8 cellular contexts compared by ENCODE assay signal in genomic region chr11:123062892-123063395, GRCh38. TPM values are rescaled to one million over a fixed set of nuclear protein-coding genes. Genes with fewer than 3 reads are reported as not detected.
DNase-seq lines count a peak whose midpoint lies in the region; ATAC-seq and TF ChIP-seq lines count a peak whose summit lies in the region.

No MANE protein-coding gene starts in this region.

- H4K20me1 ChIP-seq in GM23248 (ENCODE audit: insufficient read depth) (peaks cover 32% of the 10 kb centered on the region), OCI-LY7 (ENCODE audit: insufficient read depth, low read length) (peaks cover 39% of the 10 kb centered on the region)

- WGBS in GM23248 (ENCODE audit: low coverage in 1 of 2, low lambda C conversion rate in 2 of 2, missing lambda C conversion rate in 2 of 2), 2 experiments = 1% methylated on average over 26 to 29 of the region's 29 CpGs

- intact Hi-C loops in OCI-LY7 (cut with micrococcal nuclease; ENCODE audit: unreplicated experiment) = loop anchor here (5.0 to 10.0 kb wide), 3 partner anchors 199 to 406 kb away; partner anchors contain the start of gene UBASH3B

- H3K4me1 ChIP-seq in GM23248 (ENCODE audit: insufficient read depth) (peaks cover 52% of the 10 kb centered on the region), OCI-LY7 (ENCODE audit: insufficient read depth, low read length, poor library complexity, severe bottlenecking) (peaks cover 47% of the 10 kb centered on the region)

- H3K4me2 ChIP-seq in GM23248 (ENCODE audit: unreplicated experiment) (peak overlapping the region; percentile 93), OCI-LY7 (ENCODE audit: low read length) (peak overlapping the region; percentile 83)

- in situ Hi-C loops in GM23248 (cut with MboI) = no loop called here

- H3K9me3 ChIP-seq in GM23248 (ENCODE audit: low read depth) (no peaks in the 10 kb centered on the region), OCI-LY7 (ENCODE audit: low read length) (no peaks in the 10 kb centered on the region)

- H3K27me3 ChIP-seq in GM23248 (replicated peaks; ENCODE audit: insufficient read depth) = no peaks in the 10 kb centered on the region

- TF ChIP-seq CTCF in C4-2B (conservative IDR thresholded peaks at IDR 0.05) (no peak), OCI-LY7 (conservative IDR thresholded peaks at IDR 0.05; ENCODE audit: low read length) (no peak)

- ATAC-seq in GM21825 (IDR thresholded peaks at IDR 0.05; ENCODE audit: unreplicated experiment) = no peak

- DNase-seq in GM23248 (peak; percentile 73), OCI-LY7 (ENCODE audit: low spot score) (peak; percentile 66), dermis microvascular lymphatic vessel endothelial cell (ENCODE audit: low read depth in 2 of 2) (peak; percentile 37 to 66), midbrain (lab: John Stamatoyannopoulos, UW) (peak; percentile 82), OCI-M2 (lab: John Stamatoyannopoulos, UW; ENCODE audit: unreplicated experiment) (no peak), SKM-1 treated with dmso at 0.1 percent for 144 hours (lab: John Stamatoyannopoulos, UW; ENCODE audit: unreplicated experiment) (no peak)

- H3K4me3 ChIP-seq in GM23248 (peak overlapping the region; percentile 99), OCI-LY7 (ENCODE audit: low read depth, low read length, poor library complexity, severe bottlenecking) (peak overlapping the region; percentile 96)

- H2AFZ ChIP-seq in GM23248 (peak overlapping the region; percentile 75), OCI-LY7 (ENCODE audit: low read length) (no peak overlapping the region; the same call in 1 of the 2 replicates)

- H3K79me2 ChIP-seq in GM23248 (ENCODE audit: insufficient read depth) (peaks cover 63% of the 10 kb centered on the region), OCI-LY7 (ENCODE audit: insufficient read depth, low read depth, low read length) (peaks cover 72% of the 10 kb centered on the region)

- H3K36me3 ChIP-seq in GM23248 (ENCODE audit: low read depth) = peaks cover 32% of the 10 kb centered on the region
- H3K36me3 ChIP-seq in OCI-LY7 (ENCODE audit: insufficient read depth, low read length) = peaks cover 40% of the 10 kb centered on the region

- H3K9me2 ChIP-seq in GM23248 (ENCODE audit: insufficient read depth) (no peaks in the 10 kb centered on the region), OCI-LY7 (ENCODE audit: insufficient read depth, low read length) (no peaks in the 10 kb centered on the region)

- H3F3A ChIP-seq in GM23248 (ENCODE audit: insufficient read depth) = peaks cover 78% of the 10 kb centered on the region

- peak overlapping the region; percentile 99 for H3K9ac ChIP-seq in GM23248

- TSS peak; percentile 85 for BruUV-seq in OCI-LY7 (replicated peaks; lab: Mats Ljungman, UMichigan)

- CTCF ChIA-PET in OCI-LY7 (lab: Charles Lee; ENCODE audit: unreplicated experiment) = interaction anchor here (1.6 kb wide), 1 partner anchor 9 kb away, joined by 5 read pairs; no protein-coding TSS in a partner anchor

- H3K27ac ChIP-seq in C4-2B = peak overlapping the region; percentile 100
- peak overlapping the region; percentile 100 for H3K27ac ChIP-seq in GM23248
- peak overlapping the region; percentile 92 for H3K27ac ChIP-seq in OCI-LY7 (ENCODE audit: low read depth, low read length, poor library complexity, severe bottlenecking)

- POLR2A ChIA-PET in OCI-LY7 (lab: Charles Lee) = interaction anchor here (0.5 to 1.9 kb wide), 6 partner anchors 9 to 367 kb away, joined by 3 to 7 read pairs (median 4); no protein-coding TSS in a partner anchor

RNA-seq across cellular contexts. Expression of gene HSPA8, which starts 1.0 kb away (rescaled TPM):
- 2,043 and 2,414 TPM in 2 replicates for total RNA-seq in GM23248 (2014; rRNA removed; shearing (Covaris generic))
- polyA plus RNA-seq in GM23248 (2016; fragmentation: Nextera tagmentation; extraction: Ambion mirVana) = 708 and 741 TPM in 2 replicates
- total RNA-seq in OCI-LY7 (2014; rRNA removed; shearing (Covaris generic)) = 1,862 and 1,909 TPM in 2 replicates
- total RNA-seq in OCI-LY7 (2022) (490 and 1,029 TPM in 2 replicates), dermis microvascular lymphatic vessel endothelial cell (2,469 and 3,052 TPM in 2 replicates)

Comparison
In these comparisons a context has a peak if more than half of its experiments do, and no peak if none do; other contexts are left out.
1. DNase-seq: peak in GM23248 (single experiment), OCI-LY7 (single experiment), dermis microvascular lymphatic vessel endothelial cell (2 of 2) and midbrain (single experiment); none in OCI-M2 (single experiment) and SKM-1 treated with dmso at 0.1 percent for 144 hours (single experiment).
2. Peak in every context shown above with its lines, with median percentiles within 50 percentile points of each other: H3K27ac ChIP-seq.